3 cellular contexts compared by ENCODE assay signal in genomic region chr17:65332779-65333178, GRCh38.
TF ChIP-seq lines count a peak whose summit lies in the region.

No MANE protein-coding gene starts in this region.

TF ChIP-seq in SK-N-SH, 30 proteins besides CTCF, POLR2A, EP300 and RAD21 (continued from another document):
- TF ChIP-seq REST (IDR thresholded peaks at IDR 0.05; ENCODE audit: low read depth, low read length): peak; percentile 63; the same call in 1 of the 2 replicates
- no peak for TF ChIP-seq TAF1 (IDR thresholded peaks at IDR 0.05; ENCODE audit: borderline replicate concordance, low read depth, low read length)

TF ChIP-seq in SK-N-SH treated with all-trans-retinoic acid at 6 μM for 48 hours, 23 proteins besides CTCF, POLR2A, EP300 and RAD21 (continued from another document):
- TF ChIP-seq BACH2 (CRISPR knock-in tag; IDR thresholded peaks at IDR 0.05; ENCODE audit: borderline replicate concordance) (no peak), ZNF8 (CRISPR knock-in tag; IDR thresholded peaks at IDR 0.05) (no peak), RARB (CRISPR knock-in tag; IDR thresholded peaks at IDR 0.05) (no peak), ESRRG (CRISPR knock-in tag; IDR thresholded peaks at IDR 0.05) (no peak), POU6F1 (CRISPR knock-in tag; IDR thresholded peaks at IDR 0.05; ENCODE audit: borderline replicate concordance, low read depth) (no peak), PPARA (CRISPR knock-in tag; IDR thresholded peaks at IDR 0.05; ENCODE audit: borderline replicate concordance) (no peak), CREB5 (CRISPR knock-in tag; IDR thresholded peaks at IDR 0.05; ENCODE audit: low read depth) (no peak), ZNF70 (CRISPR knock-in tag; IDR thresholded peaks at IDR 0.05) (no peak), OSR1 (CRISPR knock-in tag; IDR thresholded peaks at IDR 0.05) (no peak), ZC3H10 (CRISPR knock-in tag; IDR thresholded peaks at IDR 0.05) (no peak), ISL1 (CRISPR knock-in tag; IDR thresholded peaks at IDR 0.05) (no peak), PATZ1 (CRISPR knock-in tag; IDR thresholded peaks at IDR 0.05; ENCODE audit: borderline replicate concordance) (no peak)

TF ChIP-seq in GM23338, 12 proteins besides CTCF, POLR2A, EP300 and RAD21 (continued from another document):
- no peak for TF ChIP-seq EZH2phosphoT487 (IDR thresholded peaks at IDR 0.05; ENCODE audit: unreplicated experiment)
- TF ChIP-seq ZNF114 (CRISPR knock-in tag; IDR thresholded peaks at IDR 0.05): no peak
- TF ChIP-seq CREB1 (CRISPR knock-in tag; IDR thresholded peaks at IDR 0.05; ENCODE audit: low read depth): no peak
- no peak for TF ChIP-seq ZNF462 (CRISPR knock-in tag; IDR thresholded peaks at IDR 0.05)
- TF ChIP-seq NANOG (IDR thresholded peaks at IDR 0.05; ENCODE audit: borderline replicate concordance): no peak
- TF ChIP-seq EZH2 (IDR thresholded peaks at IDR 0.05; ENCODE audit: low read depth, unreplicated experiment): no peak
- no peak for TF ChIP-seq ETS1 (IDR thresholded peaks at IDR 0.05)
- TF ChIP-seq POLR2AphosphoS5 (IDR thresholded peaks at IDR 0.05; ENCODE audit: low read depth): no peak
- no peak for TF ChIP-seq REST (IDR thresholded peaks at IDR 0.05; ENCODE audit: unreplicated experiment)
TF ChIP-seq in GM23338: peak in this region for 0.
